In the genomic region with DNA sequence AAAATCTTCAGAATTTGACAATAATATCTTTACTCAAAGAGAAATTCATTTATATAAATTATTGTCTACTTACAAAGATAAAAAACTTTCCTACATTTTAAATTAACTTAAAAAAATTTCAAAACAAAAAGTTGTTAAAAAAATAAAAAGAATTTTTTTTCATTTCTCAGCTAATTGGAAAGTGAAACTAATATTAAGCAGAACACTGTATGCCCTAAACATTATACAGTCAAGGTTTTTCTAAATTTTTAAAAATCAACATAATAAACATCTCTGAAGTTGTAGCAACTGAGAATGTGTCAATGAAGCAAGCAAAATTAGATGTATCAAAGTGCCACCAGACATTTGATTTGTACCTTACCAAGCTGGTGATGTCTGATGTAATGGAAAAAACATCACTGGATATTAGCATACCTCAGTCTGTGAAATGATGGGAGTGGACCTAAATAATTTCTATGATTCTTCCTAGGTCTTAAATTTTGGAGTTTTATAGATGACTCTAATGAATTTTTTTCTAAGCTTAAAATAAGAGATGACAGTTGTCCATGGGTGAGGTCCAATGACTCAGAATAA, we compare ENCODE assay signal across 22 cellular contexts.
DNase-seq lines count a peak whose midpoint lies in the region; ATAC-seq and TF ChIP-seq lines count a peak whose summit lies in the region.
"Had no signal": no experiment of that assay in that cellular context is flagged by ENCODE, and none has a peak within 500 bp of the region (broad histone marks: within the 10 kb centered on the region; RNA-seq: fewer than 3 reads in every experiment).

No MANE protein-coding gene starts in this region.

- H3K79me2 ChIP-seq in osteoblast (ENCODE audit: insufficient read depth, low read length) = peaks cover 24% of the 10 kb centered on the region

- H3K9me3 ChIP-seq in SJSA1 (replicated peaks) (no peaks in the 10 kb centered on the region), osteoblast (ENCODE audit: low read depth, low read length) (no peaks in the 10 kb centered on the region)
- H3K9me3 ChIP-seq: ovary, tibial nerve had no signal

- H3K27ac ChIP-seq in SJSA1 = peak overlapping the region; percentile 71
- H3K27ac ChIP-seq in epithelial cell of prostate = peak overlapping the region; percentile 99
- peak overlapping the region; percentile 90 for H3K27ac ChIP-seq in osteoblast (ENCODE audit: low read depth, low read length)
- H3K27ac ChIP-seq: ovary had no signal

- peaks cover 22% of the 10 kb centered on the region for H3K4me1 ChIP-seq in SJSA1 (replicated peaks)
- H3K4me1 ChIP-seq in osteoblast (ENCODE audit: insufficient read depth, low read length) = peaks cover 41% of the 10 kb centered on the region

- H3K4me2 ChIP-seq in osteoblast (ENCODE audit: insufficient read depth, low read length) = peak overlapping the region; percentile 32

- DNase-seq in SJSA1 (ENCODE audit: low read depth in 1 of 2, low spot score in 2 of 2) (peak in 1 of 2 experiments; percentile 12), epithelial cell of prostate (ENCODE audit: low read depth, low spot score) (no peak), osteoblast (ENCODE audit: insufficient read length, low spot score, missing footprints) (no peak), T-helper 2 cell (no peak), hepatic stellate cell (ENCODE audit: low spot score) (no peak)
- no peak for DNase-seq in activated CD4-positive, alpha-beta T cell treated with anti-CD3 and anti-CD28 coated beads for 48 hours
- DNase-seq in stimulated activated naive CD8-positive, alpha-beta T cell treated with anti-CD3 and anti-CD28 coated beads, Interleukin-15, Interleukin-2, amounts not matched to agents 100 U/mL and 50 U/mL, for 24 hours = no peak
- DNase-seq: activated CD8-positive, alpha-beta T cell treated with anti-CD3 and anti-CD28 coated beads for 36 hours; activated naive CD4-positive, alpha-beta T cell; activated T-cell treated with anti-CD3 and anti-CD28 coated beads, Interleukin-2, amount 50 U/mL, for 1 hour; anterior cingulate cortex; CD4-positive, alpha-beta memory T cell; DMS79 treated with DMSO at 0.1 percent for 48 hours; NCI-H1417; NCI-H526 treated with DMSO at 0.1 percent for 48 hours; ovary; SHP77 treated with DMSO at 0.1 percent for 48 hours; stimulated activated CD4-positive, alpha-beta T cell treated with anti-CD3 and anti-CD28 coated beads, Interleukin-1b, Interleukin-23, amount 100 ng/mL, for 48 hours; stimulated activated naive CD4-positive, alpha-beta T cell treated with Interleukin-2 at 50 U/mL for 16 hours; T-helper 17 cell had no signal

- no peak overlapping the region for H2AFZ ChIP-seq in osteoblast (ENCODE audit: low read length)

- ATAC-seq in GM18909 (IDR thresholded peaks at IDR 0.05; ENCODE audit: poor library complexity, unreplicated experiment) = peak; percentile 48
- ATAC-seq in stimulated activated naive CD8-positive, alpha-beta T cell treated with anti-CD3 and anti-CD28 coated beads, Interleukin-15, Interleukin-2, amounts not matched to agents 100 U/mL and 50 U/mL, for 24 hours = no peak
- ATAC-seq: activated CD8-positive, alpha-beta T cell treated with anti-CD3 and anti-CD28 coated beads for 36 hours; T-helper 17 cell had no signal

- H3K27me3 ChIP-seq in SJSA1 (replicated peaks) = no peaks in the 10 kb centered on the region
- H3K27me3 ChIP-seq in osteoblast (ENCODE audit: insufficient read depth, low read length) = no peaks in the 10 kb centered on the region
- H3K27me3 ChIP-seq: ovary, tibial nerve had no signal

- no peaks in the 10 kb centered on the region for H4K20me1 ChIP-seq in osteoblast (ENCODE audit: insufficient read depth, low read length)

- H3K4me3 ChIP-seq in SJSA1 (no peak overlapping the region), osteoblast (ENCODE audit: insufficient read depth, low read length) (no peak overlapping the region)
- H3K4me3 ChIP-seq: ovary, tibial nerve had no signal

- TF ChIP-seq CTCF in osteoblast (IDR thresholded peaks at IDR 0.05; ENCODE audit: extremely low read depth, low read depth, low read length) = no peak

- H3K36me3 ChIP-seq in SJSA1 = no peaks in the 10 kb centered on the region
- peaks cover 49% of the 10 kb centered on the region for H3K36me3 ChIP-seq in osteoblast (ENCODE audit: insufficient read depth, low read length)
- H3K36me3 ChIP-seq: ovary, tibial nerve had no signal
